In genomic region chrX:75084757-75085156, GRCh38 we compare ENCODE assay signal across 8 cellular contexts.
"Had no signal": no experiment of that assay in that cellular context is flagged by ENCODE, and none has a peak within 500 bp of the region (broad histone marks: within the 10 kb centered on the region; RNA-seq: fewer than 3 reads in every experiment).

No MANE protein-coding gene starts in this region.

- H3K27ac ChIP-seq: GM23248 had no signal

- FAIRE-seq: HTR-8/SVneo had no signal

- H3K9ac ChIP-seq: GM23248 had no signal

- H2AFZ ChIP-seq: GM23248 had no signal

- H3K4me1 ChIP-seq: HAP-1 had no signal

- H3K4me3 ChIP-seq: GM23248, HAP-1 had no signal

- DNase-seq: GM23248, GOT3, H7, HFFc6, KG1 had no signal

- ATAC-seq: HCT116 had no signal

- H3K9me3 ChIP-seq: HAP-1 had no signal
